Comparison of ENCODE assay signal across 24 cellular contexts in genomic region chr2:155273314-155273713, GRCh38.
"Had no signal": no experiment of that assay in that cellular context is flagged by ENCODE, and none has a peak within 500 bp of the region (broad histone marks: within the 10 kb centered on the region; RNA-seq: fewer than 3 reads in every experiment).

No MANE protein-coding gene starts in this region.

- DNase-seq: MV-4-11, NCI-H1048, NCI-H1105, NCI-H1417, NCI-H1436 treated with DMSO at 0.1 percent for 48 hours, NCI-H1694, NCI-H187 treated with DMSO at 0.1 percent for 48 hours, NCI-H2029 treated with DMSO at 0.1 percent for 48 hours, NCI-H226, NCI-H446, NCI-H510A, NCI-H524 treated with DMSO at 0.1 percent for 48 hours, NCI-H69, NCI-H774, PC-3, SHP77, SK-N-SH, SW 1271, T-cell had no signal

- ATAC-seq: K562, Panc1, PC-3, T-cell had no signal

- FAIRE-seq: HTR-8/SVneo, K562 had no signal

- H3K27ac ChIP-seq: HL-60, RWPE1 had no signal

- H3K9me3 ChIP-seq: SK-N-SH had no signal

- H3K4me3 ChIP-seq: K562 had no signal
